ENCODE assay signal across 8 cellular contexts in the genomic region with DNA sequence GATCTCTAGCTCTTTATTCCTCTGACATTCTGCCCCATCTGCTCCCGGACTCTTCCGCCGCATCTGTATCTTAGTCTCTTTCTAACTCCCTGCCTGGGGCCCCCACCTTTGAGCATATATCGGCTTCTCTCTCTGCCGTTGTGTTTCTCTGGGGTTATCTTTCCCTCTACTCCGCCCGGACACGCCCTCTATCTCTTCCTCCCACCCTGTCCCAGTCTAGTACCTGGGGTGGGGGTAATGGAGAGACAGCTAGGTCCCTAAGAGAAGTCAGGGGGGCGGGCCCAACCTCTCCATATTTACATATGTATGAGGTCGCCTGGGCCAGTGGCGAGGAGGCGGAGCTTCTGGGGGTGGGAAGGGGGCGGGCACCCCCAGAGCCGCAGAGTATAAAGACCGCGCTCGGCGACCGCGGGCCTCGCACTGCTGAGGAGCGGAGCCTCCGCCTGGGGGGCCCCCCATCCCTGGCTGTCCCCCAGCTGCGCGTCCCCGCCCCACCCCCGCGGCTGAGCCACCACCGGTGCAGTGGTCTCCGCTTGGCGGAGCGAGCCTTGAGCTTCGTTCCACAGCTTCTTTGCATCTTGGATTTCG. TPM values are rescaled to one million over a fixed set of nuclear protein-coding genes. Genes with fewer than 3 reads are reported as not detected.
A peak's percentile ranks its signal among the peaks of the same experiment; 100 is the strongest.
DNase-seq lines count a peak whose midpoint lies in the region; ATAC-seq and TF ChIP-seq lines count a peak whose summit lies in the region.

A gene with protein sequence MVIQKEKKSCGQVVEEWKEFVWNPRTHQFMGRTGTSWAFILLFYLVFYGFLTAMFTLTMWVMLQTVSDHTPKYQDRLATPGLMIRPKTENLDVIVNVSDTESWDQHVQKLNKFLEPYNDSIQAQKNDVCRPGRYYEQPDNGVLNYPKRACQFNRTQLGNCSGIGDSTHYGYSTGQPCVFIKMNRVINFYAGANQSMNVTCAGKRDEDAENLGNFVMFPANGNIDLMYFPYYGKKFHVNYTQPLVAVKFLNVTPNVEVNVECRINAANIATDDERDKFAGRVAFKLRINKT (plus strand): TSS at position 418 of the 588 bp plus-strand sequence. CDS start 593 bp downstream, outside the sequence.

- H2AFZ ChIP-seq in mammary epithelial cell (ENCODE audit: low read depth, low read length), result peak within 1 kb of the TSS; percentile 58

- CTCF ChIA-PET in mammary epithelial cell (lab: Charles Lee; ENCODE audit: low non-redundant PET), result interaction anchor here (0.7 kb wide), 1 partner anchor 17 kb away, joined by 11 read pairs; no protein-coding TSS in a partner anchor

- peak within 1 kb of the TSS; percentile 61 for H3K4me2 ChIP-seq in mammary epithelial cell (ENCODE audit: insufficient read depth, low read depth, low read length)

- no peaks in the 10 kb centered on the region for H3K4me1 ChIP-seq in mammary epithelial cell (ENCODE audit: insufficient read depth, low read length)

- no peaks in the 10 kb centered on the region for H3K36me3 ChIP-seq in mammary epithelial cell (ENCODE audit: insufficient read depth, low read length)

- TF ChIP-seq CTCF in NB4 (IDR thresholded peaks at IDR 0.05; ENCODE audit: low read depth, low read length) (no peak), mammary epithelial cell (conservative IDR thresholded peaks at IDR 0.05 in 1 of 2, IDR thresholded peaks at IDR 0.05 in 1 of 2; ENCODE audit: extremely low read depth in 1 of 2, insufficient read depth in 1 of 2, low read depth in 1 of 2, low read length in 2 of 2) (no peak)

- dilution Hi-C loops in mammary epithelial cell (cut with HindIII; ENCODE audit: low sequenced_read_pairs), result no loop called here

- no peaks in the 10 kb centered on the region for H3K9me3 ChIP-seq in mammary epithelial cell (replicated peaks; ENCODE audit: insufficient read depth, low read length)

- peaks cover 13% of the 10 kb centered on the region for H3K27me3 ChIP-seq in mammary epithelial cell (ENCODE audit: insufficient read depth, low read length)

- no peaks in the 10 kb centered on the region for H3K79me2 ChIP-seq in mammary epithelial cell (ENCODE audit: insufficient read depth, low read length)

- 0% methylated on average over 4 of the region's 34 CpGs for WGBS in mammary epithelial cell (ENCODE audit: low coverage, missing lambda C conversion rate)

- no peaks in the 10 kb centered on the region for H4K20me1 ChIP-seq in mammary epithelial cell (ENCODE audit: insufficient read depth, low read length)

- DNase-seq in EH (ENCODE audit: low read depth) (peak; percentile 51), NB4 (ENCODE audit: low read depth) (peak; percentile 65), mammary epithelial cell (peak; percentile 20), islet precursor cell (peak; percentile 94)
- DNase-seq in activated CD4-positive, CD25-positive, alpha-beta regulatory T cell (lab: John Stamatoyannopoulos, UW), result peak; percentile 26 to 36 (median 32)
- DNase-seq in stimulated activated CD4-positive, alpha-beta T cell treated with anti-CD3 and anti-CD28 coated beads, Interleukin-12 subunit alpha, Interleukin-12 subunit beta, amount 100 ng/mL, for 4 hours, result peak; percentile 58

- intact Hi-C loops in mammary epithelial cell (cut with micrococcal nuclease), result no loop called here

- ATAC-seq in GM21619 (IDR thresholded peaks at IDR 0.05; ENCODE audit: unreplicated experiment) (no peak), HG03457 (IDR thresholded peaks at IDR 0.05; ENCODE audit: unreplicated experiment) (no peak)

- H3K27ac ChIP-seq in mammary epithelial cell (ENCODE audit: insufficient read depth, low read depth, low read length), result no peak within 1 kb of the TSS

- H3K4me3 ChIP-seq in NB4 (ENCODE audit: low read depth, low read length), result no peak within 1 kb of the TSS
- H3K4me3 ChIP-seq in mammary epithelial cell (replicated peaks in 1 of 3; ENCODE audit: insufficient read depth in 1 of 3, low read depth in 2 of 3, low read length in 3 of 3), result peak within 1 kb of the TSS in 2 of 3 experiments; percentile 34 to 36

- H3K9ac ChIP-seq in mammary epithelial cell (ENCODE audit: insufficient read depth, low read length), result no peak within 1 kb of the TSS

- TF ChIP-seq POLR2A in NB4 (IDR thresholded peaks at IDR 0.05; ENCODE audit: extremely low read depth, insufficient read length), result no peak

- BruUV-seq in mammary epithelial cell (replicated peaks; lab: Mats Ljungman, UMichigan), result no TSS peak

- in situ Hi-C loops in mammary epithelial cell (cut with MboI; ENCODE audit: low sequenced_read_pairs in 2 of 2), result no loop called here

RNA-seq across cellular contexts. Expression of the gene that starts here (rescaled TPM):
- not detected for total RNA-seq in mammary epithelial cell
- polyA plus RNA-seq in mammary epithelial cell, result not detected
- polyA minus RNA-seq in mammary epithelial cell, result not detected

Comparison
In these comparisons a context has a peak if more than half of its experiments do, and no peak if none do; other contexts are left out.
1. Peak in DNase-seq, H3K4me3 ChIP-seq and H3K4me2 ChIP-seq in mammary epithelial cell; RNA of the gene not detected or under 1 TPM.
2. DNase-seq: peak in every context shown above with its lines; median percentile 94 in islet precursor cell; 65 in NB4; 58 in stimulated activated CD4-positive, alpha-beta T cell treated with anti-CD3 and anti-CD28 coated beads, Interleukin-12 subunit alpha, Interleukin-12 subunit beta, amount 100 ng/mL, for 4 hours; 51 in EH; 32 in activated CD4-positive, CD25-positive, alpha-beta regulatory T cell; 20 in mammary epithelial cell.